33 cellular contexts compared by ENCODE assay signal in the genomic region with DNA sequence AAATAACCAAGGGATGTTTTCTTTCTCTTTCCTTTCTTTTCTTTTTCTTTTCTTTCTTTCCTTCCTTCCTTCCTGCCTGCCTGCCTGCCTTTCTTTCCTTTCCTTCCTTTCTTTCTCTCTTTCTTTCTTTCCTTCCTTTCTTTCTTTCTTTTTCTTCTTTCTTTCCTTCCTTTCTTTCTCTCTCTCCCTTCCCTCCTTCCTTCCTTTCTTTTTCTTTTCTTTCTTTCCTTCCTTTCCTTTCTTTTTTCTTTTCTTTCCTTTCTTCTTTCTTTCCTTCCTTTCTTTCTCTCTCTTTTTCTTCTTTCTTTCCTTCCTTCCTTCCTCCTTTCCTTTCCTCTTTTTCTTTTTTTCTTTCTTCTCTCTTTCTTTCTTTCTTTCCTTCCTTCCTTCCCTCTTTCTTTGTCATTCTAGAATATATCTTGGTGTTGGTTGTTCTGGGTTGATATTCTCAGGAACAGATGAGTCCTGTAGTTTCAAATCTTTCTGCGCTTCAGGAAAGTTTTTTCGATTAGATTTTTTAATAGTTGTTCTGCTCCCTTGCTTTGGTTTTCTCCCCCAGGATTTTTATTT.
"Had no signal": no experiment of that assay in that cellular context is flagged by ENCODE, and none has a peak within 500 bp of the region (broad histone marks: within the 10 kb centered on the region; RNA-seq: fewer than 3 reads in every experiment).

No MANE protein-coding gene starts in this region.

- H3K36me3 Mint-ChIP-seq: activated naive CD4-positive, alpha-beta T cell treated with anti-CD3 and anti-CD28 coated beads, Interleukin-2, amount 10 ng/mL, durations not matched to agents 7 days and 5 days; activated naive CD4-positive, alpha-beta T cell treated with anti-CD3 and anti-CD28 coated beads, Interleukin-2, amount 50 U/mL, for 72 hours; activated naive CD8-positive, alpha-beta T cell treated with anti-CD3 and anti-CD28 coated beads, Interleukin-2, amount 10 ng/mL, durations not matched to agents 7 days and 5 days; brain had no signal

- DNase-seq: activated CD4-positive, alpha-beta T cell treated with anti-CD3 and anti-CD28 coated beads for 48 hours; activated CD4-positive, alpha-beta T cell treated with anti-CD3 and anti-CD28 coated beads, Interleukin-2, amount 50 U/mL, for 1 hour; activated CD4-positive, alpha-beta T cell treated with anti-CD3 and anti-CD28 coated beads, Interleukin-2, amount 50 U/mL, for 48 hours; activated CD8-positive, alpha-beta memory T cell treated with anti-CD3 and anti-CD28 coated beads, Interleukin-2, amount 50 U/mL, for 48 hours; activated effector memory CD4-positive, alpha-beta T cell treated with anti-CD3 and anti-CD28 coated beads, Interleukin-2, amount 50 U/mL, for 16 hours; activated naive CD4-positive, alpha-beta T cell; activated naive CD4-positive, alpha-beta T cell treated with anti-CD3 and anti-CD28 coated beads, Interleukin-2, amount 10 ng/mL, durations not matched to agents 7 days and 5 days; activated naive CD8-positive, alpha-beta T cell treated with anti-CD3 and anti-CD28 coated beads, Interleukin-2, amount 10 ng/mL, durations not matched to agents 7 days and 5 days; activated T-cell treated with anti-CD3 and anti-CD28 coated beads for 4 hours; activated T-cell treated with anti-CD3 and anti-CD28 coated beads, Interleukin-2, amount 50 U/mL, for 4 hours; central memory CD4-positive, alpha-beta T cell; cerebellar nuclear complex; colonic mucosa; effector CD8-positive, alpha-beta T cell; esophagus squamous epithelium; foreskin melanocyte; head of caudate nucleus; hippocampal formation; T-helper 1 cell; T-helper 17 cell; T1000 had no signal

- H3K9me3 ChIP-seq: ascending aorta, breast epithelium, colonic mucosa had no signal

- ATAC-seq: activated CD4-positive, CD25-positive, alpha-beta regulatory T cell treated with anti-CD3 and anti-CD28 coated beads, Interleukin-2, amount 50 U/mL, for 24 hours; activated naive CD4-positive, alpha-beta T cell treated with anti-CD3 and anti-CD28 coated beads, Interleukin-2, amount 50 U/mL, for 72 hours; activated T-cell treated with anti-CD3 and anti-CD28 coated beads, Interleukin-2, amount 50 U/mL, for 4 hours; T-helper 17 cell had no signal

- H3K4me1 ChIP-seq: ascending aorta, breast epithelium, colonic mucosa, esophagus squamous epithelium had no signal

- H3K27me3 ChIP-seq: ascending aorta, breast epithelium, cardiac muscle cell, colonic mucosa, esophagus squamous epithelium had no signal

- H3K27me3 Mint-ChIP-seq: T-helper 17 cell had no signal

- H3K4me3 Mint-ChIP-seq: activated naive CD4-positive, alpha-beta T cell treated with anti-CD3 and anti-CD28 coated beads, Interleukin-2, amount 10 ng/mL, durations not matched to agents 7 days and 5 days; activated naive CD8-positive, alpha-beta T cell treated with anti-CD3 and anti-CD28 coated beads, Interleukin-2, amount 10 ng/mL, durations not matched to agents 7 days and 5 days; activated T-cell treated with anti-CD3 and anti-CD28 coated beads, Interleukin-2, amount 50 U/mL, for 4 hours; activated T-helper 1 cell treated with anti-CD3 and anti-CD28 coated beads, Interleukin-12 subunit alpha, Interleukin-12 subunit beta, Interleukin-2, Interleukin-4 antibody, amounts not matched to agents 30 ng/mL and 10 ng/mL and 1 ng/mL, durations not matched to agents 14 hours and 24 hours and 36 hours; brain; T-helper 17 cell; T-helper 2 cell treated with Interferon-gamma antibody and Interleukin-4, amounts not matched to agents 5 μg/mL and 100 μg/mL, for 36 hours had no signal

- H3K4me3 ChIP-seq: ascending aorta, breast epithelium, cardiac muscle cell, colonic mucosa, esophagus squamous epithelium had no signal

- H3K27ac Mint-ChIP-seq: activated naive CD4-positive, alpha-beta T cell treated with anti-CD3 and anti-CD28 coated beads, Interleukin-2, amount 10 ng/mL, durations not matched to agents 7 days and 5 days; activated naive CD4-positive, alpha-beta T cell treated with anti-CD3 and anti-CD28 coated beads, Interleukin-2, amount 50 U/mL, for 72 hours; activated naive CD8-positive, alpha-beta T cell treated with anti-CD3 and anti-CD28 coated beads, Interleukin-2, amount 10 ng/mL, durations not matched to agents 7 days and 5 days; activated T-helper 1 cell treated with anti-CD3 and anti-CD28 coated beads, Interleukin-12 subunit alpha, Interleukin-12 subunit beta, Interleukin-2, Interleukin-4 antibody, amounts not matched to agents 30 ng/mL and 10 ng/mL and 1 ng/mL, durations not matched to agents 14 hours and 24 hours and 36 hours; activated T-helper 2 cell treated with anti-CD3 and anti-CD28 coated beads, Interferon-gamma antibody, Interleukin-2, Interleukin-4, amounts not matched to agents 10 μg/mL and 5 μg/mL and 100 μg/mL, durations not matched to agents 14 hours and 24 hours and 36 hours; brain; T-helper 17 cell; T-helper 2 cell treated with Interferon-gamma antibody and Interleukin-4, amounts not matched to agents 5 μg/mL and 100 μg/mL, for 36 hours had no signal

- H3K9me3 Mint-ChIP-seq: activated naive CD4-positive, alpha-beta T cell treated with anti-CD3 and anti-CD28 coated beads, Interleukin-2, amount 10 ng/mL, durations not matched to agents 7 days and 5 days; activated naive CD4-positive, alpha-beta T cell treated with anti-CD3 and anti-CD28 coated beads, Interleukin-2, amount 50 U/mL, for 72 hours; activated naive CD8-positive, alpha-beta T cell treated with anti-CD3 and anti-CD28 coated beads, Interleukin-2, amount 10 ng/mL, durations not matched to agents 7 days and 5 days; activated T-helper 1 cell treated with anti-CD3 and anti-CD28 coated beads, Interleukin-12 subunit alpha, Interleukin-12 subunit beta, Interleukin-2, Interleukin-4 antibody, amounts not matched to agents 30 ng/mL and 10 ng/mL and 1 ng/mL, durations not matched to agents 14 hours and 24 hours and 36 hours; activated T-helper 2 cell treated with anti-CD3 and anti-CD28 coated beads, Interferon-gamma antibody, Interleukin-2, Interleukin-4, amounts not matched to agents 10 μg/mL and 5 μg/mL and 100 μg/mL, durations not matched to agents 14 hours and 24 hours and 36 hours; T-helper 2 cell treated with Interferon-gamma antibody and Interleukin-4, amounts not matched to agents 5 μg/mL and 100 μg/mL, for 36 hours had no signal

- H3K27ac ChIP-seq: ascending aorta, breast epithelium, cardiac muscle cell, colonic mucosa, epithelial cell of prostate, esophagus squamous epithelium had no signal

- FAIRE-seq: endometrium, endothelial cell of umbilical vein had no signal

- H3K36me3 ChIP-seq: ascending aorta, breast epithelium, cardiac muscle cell, colonic mucosa, esophagus squamous epithelium had no signal

- H3K4me1 Mint-ChIP-seq: activated naive CD4-positive, alpha-beta T cell treated with anti-CD3 and anti-CD28 coated beads, Interleukin-2, amount 10 ng/mL, durations not matched to agents 7 days and 5 days; activated naive CD8-positive, alpha-beta T cell treated with anti-CD3 and anti-CD28 coated beads, Interleukin-2, amount 10 ng/mL, durations not matched to agents 7 days and 5 days; brain; T-helper 17 cell had no signal
